ENCODE assay signal across 11 cellular contexts in the genomic region with DNA sequence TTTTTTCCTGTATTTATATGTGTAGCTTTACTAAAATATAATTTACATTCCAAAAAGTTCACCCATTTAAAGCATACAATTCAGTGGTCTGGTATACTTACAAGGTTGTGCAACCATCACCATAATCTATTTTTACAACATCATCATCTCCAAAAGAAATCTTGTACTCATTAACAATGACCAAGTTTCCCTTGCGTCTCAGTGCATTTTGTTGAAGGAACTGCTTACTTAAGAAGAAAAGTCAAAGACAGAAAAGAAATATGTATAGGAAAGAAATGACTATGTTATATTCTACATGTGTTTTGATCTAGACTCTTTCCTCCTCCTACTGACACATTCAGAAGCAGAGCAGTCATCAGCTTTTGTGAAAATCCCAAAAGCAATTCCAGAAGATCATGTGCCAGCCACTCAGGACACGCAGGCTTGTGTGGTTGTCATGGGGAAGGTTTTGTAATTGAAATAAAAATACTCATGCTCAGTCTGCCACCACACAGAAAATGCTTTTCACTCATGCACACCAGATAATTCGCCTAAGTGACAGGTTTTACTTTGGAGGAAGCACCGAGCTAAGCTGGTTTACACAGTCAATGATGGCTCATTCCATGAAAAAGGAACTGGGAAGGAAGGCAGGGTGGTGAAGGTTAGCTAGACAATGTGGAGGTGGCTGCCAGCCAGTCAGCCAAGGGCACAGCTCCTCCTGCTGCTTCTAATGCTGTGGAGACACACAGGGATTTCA.
DNase-seq lines count a peak whose midpoint lies in the region; ATAC-seq and TF ChIP-seq lines count a peak whose summit lies in the region.
"Had no signal": no experiment of that assay in that cellular context is flagged by ENCODE, and none has a peak within 500 bp of the region (broad histone marks: within the 10 kb centered on the region; RNA-seq: fewer than 3 reads in every experiment).

No MANE protein-coding gene starts in this region.

- peaks cover 60% of the 10 kb centered on the region for H3K4me1 Mint-ChIP-seq in nephron progenitor cell
- no peaks in the 10 kb centered on the region for H3K4me1 Mint-ChIP-seq in activated T-helper 2 cell treated with anti-CD3 and anti-CD28 coated beads, Interferon-gamma antibody, Interleukin-2, Interleukin-4, amounts not matched to agents 10 μg/mL and 5 μg/mL and 100 μg/mL, durations not matched to agents 14 hours and 24 hours and 36 hours (ENCODE audit: low read depth)

- ATAC-seq in activated CD4-positive, CD25-positive, alpha-beta regulatory T cell treated with anti-CD3 and anti-CD28 coated beads, Interleukin-2, amount 50 U/mL, for 24 hours: no peak
- ATAC-seq in GM21423 (IDR thresholded peaks at IDR 0.05; ENCODE audit: unreplicated experiment): no peak
- ATAC-seq: left colon; stimulated activated naive B cell treated with anti-CD40 and anti-IgM and Interleukin-4, amounts not matched to agents 10 μg/mL and 1 μg/mL and 100 μg/mL, for 72 hours had no signal

- peaks cover 30% of the 10 kb centered on the region for H3K9me3 Mint-ChIP-seq in nephron progenitor cell
- H3K9me3 Mint-ChIP-seq in activated T-helper 2 cell treated with anti-CD3 and anti-CD28 coated beads, Interferon-gamma antibody, Interleukin-2, Interleukin-4, amounts not matched to agents 10 μg/mL and 5 μg/mL and 100 μg/mL, durations not matched to agents 14 hours and 24 hours and 36 hours: no peaks in the 10 kb centered on the region

- no peak overlapping the region for H3K4me3 Mint-ChIP-seq in nephron progenitor cell
- H3K4me3 Mint-ChIP-seq in activated T-helper 2 cell treated with anti-CD3 and anti-CD28 coated beads, Interferon-gamma antibody, Interleukin-2, Interleukin-4, amounts not matched to agents 10 μg/mL and 5 μg/mL and 100 μg/mL, durations not matched to agents 14 hours and 24 hours and 36 hours (ENCODE audit: low read depth): no peak overlapping the region
- H3K4me3 Mint-ChIP-seq: stimulated activated naive B cell treated with anti-CD40 and anti-IgM and Interleukin-4, amounts not matched to agents 10 μg/mL and 1 μg/mL and 100 μg/mL, for 72 hours had no signal

- H3K4me3 ChIP-seq in AG09309 (ENCODE audit: control insufficient read depth, low read depth, low read length): no peak overlapping the region

- intact Hi-C loops in activated T-helper 2 cell treated with anti-CD3 and anti-CD28 coated beads, Interferon-gamma antibody, Interleukin-2, Interleukin-4, amounts not matched to agents 10 μg/mL and 5 μg/mL and 100 μg/mL, durations not matched to agents 14 hours and 24 hours and 36 hours (cut with micrococcal nuclease): no loop called here

- DNase-seq in AG09309 (ENCODE audit: low read depth) (no peak), NCI-H69 (lab: John Stamatoyannopoulos, UW) (peak; percentile 50), fibroblast of gingiva (ENCODE audit: low read depth) (peak; percentile 54), nephron progenitor cell (no peak)
- no peak for DNase-seq in effector CD4-positive, alpha-beta T cell
- no peak for DNase-seq in activated T-helper 2 cell treated with anti-CD3 and anti-CD28 coated beads, Interferon-gamma antibody, Interleukin-2, Interleukin-4, amounts not matched to agents 10 μg/mL and 5 μg/mL and 100 μg/mL, durations not matched to agents 14 hours and 24 hours and 36 hours (ENCODE audit: low spot score)
- DNase-seq: left colon; stimulated activated CD4-positive, alpha-beta T cell treated with anti-CD3 and anti-CD28 coated beads, Interleukin-12 subunit alpha, Interleukin-12 subunit beta, amount 100 ng/mL, for 4 hours; stimulated activated naive B cell treated with anti-CD40 and anti-IgM and Interleukin-4, amounts not matched to agents 10 μg/mL and 1 μg/mL and 100 μg/mL, for 72 hours had no signal

- peaks cover 92% of the 10 kb centered on the region for H3K36me3 Mint-ChIP-seq in nephron progenitor cell (ENCODE audit: low read depth)
- no peaks in the 10 kb centered on the region for H3K36me3 Mint-ChIP-seq in activated T-helper 2 cell treated with anti-CD3 and anti-CD28 coated beads, Interferon-gamma antibody, Interleukin-2, Interleukin-4, amounts not matched to agents 10 μg/mL and 5 μg/mL and 100 μg/mL, durations not matched to agents 14 hours and 24 hours and 36 hours (ENCODE audit: low read depth)

- peak overlapping the region; percentile 75 for H3K27ac Mint-ChIP-seq in nephron progenitor cell
- no peak overlapping the region for H3K27ac Mint-ChIP-seq in activated T-helper 2 cell treated with anti-CD3 and anti-CD28 coated beads, Interferon-gamma antibody, Interleukin-2, Interleukin-4, amounts not matched to agents 10 μg/mL and 5 μg/mL and 100 μg/mL, durations not matched to agents 14 hours and 24 hours and 36 hours
- H3K27ac Mint-ChIP-seq: stimulated activated naive B cell treated with anti-CD40 and anti-IgM and Interleukin-4, amounts not matched to agents 10 μg/mL and 1 μg/mL and 100 μg/mL, for 72 hours had no signal

- H3K27me3 Mint-ChIP-seq in nephron progenitor cell (ENCODE audit: low read depth, poor library complexity): no peaks in the 10 kb centered on the region
- no peaks in the 10 kb centered on the region for H3K27me3 Mint-ChIP-seq in activated T-helper 2 cell treated with anti-CD3 and anti-CD28 coated beads, Interferon-gamma antibody, Interleukin-2, Interleukin-4, amounts not matched to agents 10 μg/mL and 5 μg/mL and 100 μg/mL, durations not matched to agents 14 hours and 24 hours and 36 hours (ENCODE audit: low read depth)
- H3K27me3 Mint-ChIP-seq: stimulated activated naive B cell treated with anti-CD40 and anti-IgM and Interleukin-4, amounts not matched to agents 10 μg/mL and 1 μg/mL and 100 μg/mL, for 72 hours had no signal

- TF ChIP-seq CTCF in AG09309 (IDR thresholded peaks at IDR 0.05; ENCODE audit: control insufficient read depth, insufficient read depth, low read depth, low read length, missing control alignments) (peak; percentile 18), nephron progenitor cell (IDR thresholded peaks at IDR 0.05) (no peak)

Comparison
In these comparisons a context has a peak if more than half of its experiments do, and no peak if none do; other contexts are left out.
1. DNase-seq: peak in NCI-H69 (single experiment) and fibroblast of gingiva (single experiment); none in AG09309 (single experiment), nephron progenitor cell (single experiment), effector CD4-positive, alpha-beta T cell (single experiment) and activated T-helper 2 cell treated with anti-CD3 and anti-CD28 coated beads, Interferon-gamma antibody, Interleukin-2, Interleukin-4, amounts not matched to agents 10 μg/mL and 5 μg/mL and 100 μg/mL, durations not matched to agents 14 hours and 24 hours and 36 hours (single experiment).